1 cellular context compared by ENCODE assay signal in genomic region chr9:73009649-73010288, GRCh38.
A peak's percentile ranks its signal among the peaks of the same experiment; 100 is the strongest.
TF ChIP-seq lines count a peak whose summit lies in the region.

No MANE protein-coding gene starts in this region.

TF ChIP-seq in K562, 482 proteins besides CTCF, POLR2A, EP300 and RAD21 (continues in another document):
- no peak for TF ChIP-seq HIVEP1 (CRISPR knock-in tag; IDR thresholded peaks at IDR 0.05)
- no peak for TF ChIP-seq ZNF175 (CRISPR knock-in tag; IDR thresholded peaks at IDR 0.05; ENCODE audit: low read depth)
- TF ChIP-seq RFX7 (CRISPR knock-in tag; IDR thresholded peaks at IDR 0.05), result no peak
- no peak for TF ChIP-seq ZNF124 (CRISPR knock-in tag; IDR thresholded peaks at IDR 0.05)
- peak; percentile 30 for TF ChIP-seq TBP (optimal IDR thresholded peaks at IDR 0.05; ENCODE audit: low read depth, low read length)
- TF ChIP-seq MEF2D (tag; conservative IDR thresholded peaks at IDR 0.05; ENCODE audit: low read depth), result no peak
- TF ChIP-seq KDM5B (IDR thresholded peaks at IDR 0.05; ENCODE audit: insufficient replicate concordance, low read depth, low read length), result no peak
- no peak for TF ChIP-seq ZNF561 (CRISPR knock-in tag; conservative IDR thresholded peaks at IDR 0.05)
- no peak for TF ChIP-seq CBX1 (IDR thresholded peaks at IDR 0.05; ENCODE audit: low read depth)
- TF ChIP-seq ZNF583 (CRISPR knock-in tag; IDR thresholded peaks at IDR 0.05), result no peak
- no peak for TF ChIP-seq RB1 (IDR thresholded peaks at IDR 0.05; ENCODE audit: low read depth)
- no peak for TF ChIP-seq TAF7 (tag; IDR thresholded peaks at IDR 0.05)
- no peak for TF ChIP-seq CREB3 (tag; conservative IDR thresholded peaks at IDR 0.05; ENCODE audit: low read depth)
- no peak for TF ChIP-seq SREBF2 (CRISPR knock-in tag; IDR thresholded peaks at IDR 0.05)
- peak; percentile 56 for TF ChIP-seq GATA2 (CRISPR knock-in tag; IDR thresholded peaks at IDR 0.05)
- TF ChIP-seq CBX8 (IDR thresholded peaks at IDR 0.05; ENCODE audit: borderline replicate concordance, extremely low read depth, low read depth, low read length, poor library complexity, severe bottlenecking), result no peak
- TF ChIP-seq, protein P1, sequence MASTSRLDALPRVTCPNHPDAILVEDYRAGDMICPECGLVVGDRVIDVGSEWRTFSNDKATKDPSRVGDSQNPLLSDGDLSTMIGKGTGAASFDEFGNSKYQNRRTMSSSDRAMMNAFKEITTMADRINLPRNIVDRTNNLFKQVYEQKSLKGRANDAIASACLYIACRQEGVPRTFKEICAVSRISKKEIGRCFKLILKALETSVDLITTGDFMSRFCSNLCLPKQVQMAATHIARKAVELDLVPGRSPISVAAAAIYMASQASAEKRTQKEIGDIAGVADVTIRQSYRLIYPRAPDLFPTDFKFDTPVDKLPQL (IDR thresholded peaks at IDR 0.05; ENCODE audit: extremely low read depth, insufficient read length), result no peak
- no peak for TF ChIP-seq TRIM28 (IDR thresholded peaks at IDR 0.05)
- TF ChIP-seq CEBPZ (IDR thresholded peaks at IDR 0.05; ENCODE audit: borderline replicate concordance, low read depth, low read length), result no peak
- no peak for TF ChIP-seq NKRF (IDR thresholded peaks at IDR 0.05; ENCODE audit: borderline replicate concordance)
- TF ChIP-seq JUN (IDR thresholded peaks at IDR 0.05; ENCODE audit: borderline replicate concordance, low read depth, low read length), result no peak
- no peak for TF ChIP-seq JUN (CRISPR knock-in tag; IDR thresholded peaks at IDR 0.05; ENCODE audit: borderline replicate concordance)
- no peak for TF ChIP-seq ZNF232 (CRISPR knock-in tag; IDR thresholded peaks at IDR 0.05)
- no peak for TF ChIP-seq TARDBP (IDR thresholded peaks at IDR 0.05)
- TF ChIP-seq THRA (IDR thresholded peaks at IDR 0.05), result no peak
- no peak for TF ChIP-seq SMAD1 (IDR thresholded peaks at IDR 0.05; ENCODE audit: low read depth, low read length, partially characterized antibody)
- TF ChIP-seq ARNT (IDR thresholded peaks at IDR 0.05), result no peak; a peak in 1 of 4 replicates
- no peak for TF ChIP-seq ZNF766 (CRISPR knock-in tag; conservative IDR thresholded peaks at IDR 0.05)
- no peak for TF ChIP-seq LCOR (CRISPR knock-in tag; IDR thresholded peaks at IDR 0.05)
- TF ChIP-seq ZNF79 (CRISPR knock-in tag; IDR thresholded peaks at IDR 0.05; ENCODE audit: low read depth), result no peak
- no peak for TF ChIP-seq FOXK1 (CRISPR knock-in tag; IDR thresholded peaks at IDR 0.05; ENCODE audit: borderline replicate concordance)
- TF ChIP-seq E2F1 (CRISPR knock-in tag; IDR thresholded peaks at IDR 0.05), result no peak
- TF ChIP-seq JUND (IDR thresholded peaks at IDR 0.05; ENCODE audit: borderline replicate concordance, low read depth, low read length), result 0 out of 2 replicates have a peak, but pooled peaks have one; percentile 8
- no peak; the same call in 2 of the 3 replicates for TF ChIP-seq JUND (tag; IDR thresholded peaks at IDR 0.05; ENCODE audit: borderline replicate concordance, low read depth, low read length)
- peak; percentile 66 for TF ChIP-seq PKNOX1 (IDR thresholded peaks at IDR 0.05)
- TF ChIP-seq STAG1 (CRISPR knock-in tag; IDR thresholded peaks at IDR 0.05; ENCODE audit: borderline replicate concordance), result no peak
- TF ChIP-seq SMARCC2 (IDR thresholded peaks at IDR 0.05; ENCODE audit: low read depth), result no peak
- no peak for TF ChIP-seq ZNF764 (CRISPR knock-in tag; IDR thresholded peaks at IDR 0.05; ENCODE audit: low read depth)
- TF ChIP-seq ZBTB8A (IDR thresholded peaks at IDR 0.05; ENCODE audit: partially characterized antibody), result no peak
- TF ChIP-seq MYBL2 (IDR thresholded peaks at IDR 0.05; ENCODE audit: low read depth), result no peak
- no peak for TF ChIP-seq MYBL2 (CRISPR knock-in tag; IDR thresholded peaks at IDR 0.05; ENCODE audit: borderline replicate concordance)
- TF ChIP-seq POLR2AphosphoS2 (IDR thresholded peaks at IDR 0.05; ENCODE audit: low read length), result no peak
- no peak for TF ChIP-seq BACH1 (tag; IDR thresholded peaks at IDR 0.05)
- no peak for TF ChIP-seq ZNF518B (CRISPR knock-in tag; IDR thresholded peaks at IDR 0.05)
- no peak for TF ChIP-seq SMARCB1 (IDR thresholded peaks at IDR 0.05; ENCODE audit: insufficient read length, low read depth)
- TF ChIP-seq L3MBTL2 (IDR thresholded peaks at IDR 0.05), result peak; percentile 31; the same call in 1 of the 2 replicates
- peak; percentile 81 for TF ChIP-seq CBFA2T2 (conservative IDR thresholded peaks at IDR 0.05)
- TF ChIP-seq SAP30 (IDR thresholded peaks at IDR 0.05; ENCODE audit: borderline replicate concordance, insufficient read depth, low read depth, low read length, poor library complexity, severe bottlenecking), result no peak
- TF ChIP-seq KLF16 (IDR thresholded peaks at IDR 0.05), result peak; percentile 67
